ENCODE assay signal across 8 cellular contexts in the genomic region with DNA sequence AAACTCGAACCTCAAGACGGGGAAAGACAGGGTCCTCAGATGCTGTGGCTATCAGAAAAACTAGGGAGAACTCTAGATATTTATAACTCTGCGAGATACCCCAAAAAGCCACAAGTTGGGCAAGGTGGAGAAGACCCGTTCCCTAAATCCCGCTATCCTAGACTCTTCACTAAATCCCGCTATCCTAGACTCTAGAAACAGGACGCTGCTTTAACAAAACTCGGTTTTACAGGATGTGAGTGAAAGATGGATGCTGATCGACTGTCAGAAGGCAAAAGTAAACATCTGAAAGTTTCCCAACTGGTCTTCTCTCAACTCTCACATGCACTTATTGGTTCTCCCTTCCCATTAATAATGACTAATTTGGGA. TPM values are rescaled to one million over a fixed set of nuclear protein-coding genes. Genes with fewer than 3 reads are reported as not detected.
DNase-seq lines count a peak whose midpoint lies in the region; TF ChIP-seq lines count a peak whose summit lies in the region.

No MANE protein-coding gene starts in this region.

- peak overlapping the region; percentile 87; the same call in 1 of the 2 replicates for H3K4me2 ChIP-seq in MM.1S (ENCODE audit: low read depth, low read length)
- H3K4me2 ChIP-seq in mammary epithelial cell (ENCODE audit: insufficient read depth, low read depth, low read length), result peak overlapping the region; percentile 10

- H3K27me3 ChIP-seq in MM.1S (replicated peaks; ENCODE audit: insufficient read depth, low read length), result no peaks in the 10 kb centered on the region
- H3K27me3 ChIP-seq in mammary epithelial cell (ENCODE audit: insufficient read depth, low read length), result peaks cover 2% of the 10 kb centered on the region
- no peaks in the 10 kb centered on the region for H3K27me3 ChIP-seq in neuron (ENCODE audit: insufficient read depth, low read length)

- peaks cover 11% of the 10 kb centered on the region for H3K4me1 Mint-ChIP-seq in T-helper 1 cell treated with Interleukin-12 subunit alpha and Interleukin-12 subunit beta and Interleukin-4 antibody, amounts not matched to agents 30 μg/mL and 1 μg/mL, for 36 hours (ENCODE audit: low read depth)

- no peaks in the 10 kb centered on the region for H3K9me2 ChIP-seq in MM.1S (replicated peaks; ENCODE audit: insufficient read depth, low read length)

- peaks cover 3% of the 10 kb centered on the region for H3K27me3 Mint-ChIP-seq in T-helper 1 cell treated with Interleukin-12 subunit alpha and Interleukin-12 subunit beta and Interleukin-4 antibody, amounts not matched to agents 30 μg/mL and 1 μg/mL, for 36 hours (ENCODE audit: low read depth)

- H3K27ac ChIP-seq in MM.1S (ENCODE audit: low read length) (no peak overlapping the region), mammary epithelial cell (ENCODE audit: insufficient read depth, low read depth, low read length) (no peak overlapping the region)

- no peaks in the 10 kb centered on the region for H4K20me1 ChIP-seq in MM.1S (ENCODE audit: insufficient read depth, low read length)
- no peaks in the 10 kb centered on the region for H4K20me1 ChIP-seq in mammary epithelial cell (ENCODE audit: insufficient read depth, low read length)

- H3K79me2 ChIP-seq in MM.1S (ENCODE audit: low read length) (no peaks in the 10 kb centered on the region), mammary epithelial cell (ENCODE audit: insufficient read depth, low read length) (peaks cover 4% of the 10 kb centered on the region)

- DNase-seq in T-helper 1 cell, result no peak
- DNase-seq in MM.1S, result no peak
- DNase-seq in mammary epithelial cell, result no peak
- DNase-seq in NOMO-1 treated with dmso at 0.1 percent for 144 hours (lab: John Stamatoyannopoulos, UW; ENCODE audit: unreplicated experiment), result no peak
- no peak for DNase-seq in cortex of kidney (lab: John Stamatoyannopoulos, UW)
- no peak for DNase-seq in glomerular visceral epithelial cell (ENCODE audit: extremely low spot score)

- TF ChIP-seq CTCF in MM.1S (IDR thresholded peaks at IDR 0.05; ENCODE audit: low read length), result no peak
- no peak for TF ChIP-seq CTCF in mammary epithelial cell (conservative IDR thresholded peaks at IDR 0.05 in 1 of 2, IDR thresholded peaks at IDR 0.05 in 1 of 2; ENCODE audit: extremely low read depth in 1 of 2, insufficient read depth in 1 of 2, low read depth in 1 of 2, low read length in 2 of 2)

- no TSS peak for BruUV-seq in mammary epithelial cell (replicated peaks; lab: Mats Ljungman, UMichigan)

- intact Hi-C loops in mammary epithelial cell (cut with micrococcal nuclease), result loop anchor here (5.0 to 10.0 kb wide), 2 partner anchors 89 to 182 kb away; a partner anchor contains a TSS

- no peaks in the 10 kb centered on the region for H3K36me3 Mint-ChIP-seq in T-helper 1 cell treated with Interleukin-12 subunit alpha and Interleukin-12 subunit beta and Interleukin-4 antibody, amounts not matched to agents 30 μg/mL and 1 μg/mL, for 36 hours (ENCODE audit: low read depth)

- no peaks in the 10 kb centered on the region for H3K36me3 ChIP-seq in MM.1S (replicated peaks; ENCODE audit: insufficient read depth, low read length)
- no peaks in the 10 kb centered on the region for H3K36me3 ChIP-seq in mammary epithelial cell (ENCODE audit: insufficient read depth, low read length)
- no peaks in the 10 kb centered on the region for H3K36me3 ChIP-seq in neuron (ENCODE audit: insufficient read depth, low read length)

- no peak overlapping the region for H3K27ac Mint-ChIP-seq in T-helper 1 cell treated with Interleukin-12 subunit alpha and Interleukin-12 subunit beta and Interleukin-4 antibody, amounts not matched to agents 30 μg/mL and 1 μg/mL, for 36 hours

- no peaks in the 10 kb centered on the region for H3K9me3 Mint-ChIP-seq in T-helper 1 cell treated with Interleukin-12 subunit alpha and Interleukin-12 subunit beta and Interleukin-4 antibody, amounts not matched to agents 30 μg/mL and 1 μg/mL, for 36 hours

- in situ Hi-C loops in mammary epithelial cell (cut with MboI; ENCODE audit: low sequenced_read_pairs in 2 of 2), result no loop called here

- H3K9ac ChIP-seq in MM.1S (ENCODE audit: low read length), result no peak overlapping the region
- H3K9ac ChIP-seq in mammary epithelial cell (ENCODE audit: insufficient read depth, low read length), result no peak overlapping the region

- H3K9me3 ChIP-seq in MM.1S (replicated peaks; ENCODE audit: insufficient read depth, low read length) (no peaks in the 10 kb centered on the region), mammary epithelial cell (replicated peaks; ENCODE audit: insufficient read depth, low read length) (no peaks in the 10 kb centered on the region), neuron (ENCODE audit: low read length) (no peaks in the 10 kb centered on the region)

- H3K4me3 ChIP-seq in MM.1S (ENCODE audit: low read length), result peak overlapping the region; percentile 80; the same call in 1 of the 2 replicates
- no peak overlapping the region for H3K4me3 ChIP-seq in mammary epithelial cell (replicated peaks in 1 of 3; ENCODE audit: insufficient read depth in 1 of 3, low read depth in 2 of 3, low read length in 3 of 3)
- H3K4me3 ChIP-seq in neuron (ENCODE audit: low read length), result peak overlapping the region; percentile 48

- H3K4me1 ChIP-seq in MM.1S (ENCODE audit: low read length), result no peaks in the 10 kb centered on the region
- H3K4me1 ChIP-seq in mammary epithelial cell (ENCODE audit: insufficient read depth, low read length), result no peaks in the 10 kb centered on the region
- H3K4me1 ChIP-seq in neuron (ENCODE audit: insufficient read depth, low read length), result no peaks in the 10 kb centered on the region

- H3F3A ChIP-seq in MM.1S (ENCODE audit: insufficient read depth, low read length), result no peaks in the 10 kb centered on the region

- CTCF ChIA-PET in mammary epithelial cell (lab: Charles Lee; ENCODE audit: low non-redundant PET), result no interaction called here

- WGBS in mammary epithelial cell (ENCODE audit: low coverage, missing lambda C conversion rate), result 71% methylated on average over 7 of the region's 9 CpGs

- dilution Hi-C loops in mammary epithelial cell (cut with HindIII; ENCODE audit: low sequenced_read_pairs), result no loop called here

- H3K4me3 Mint-ChIP-seq in T-helper 1 cell treated with Interleukin-12 subunit alpha and Interleukin-12 subunit beta and Interleukin-4 antibody, amounts not matched to agents 30 μg/mL and 1 μg/mL, for 36 hours, result peak overlapping the region; percentile 87

- H2AFZ ChIP-seq in MM.1S (ENCODE audit: low read length) (no peak overlapping the region), mammary epithelial cell (ENCODE audit: low read depth, low read length) (no peak overlapping the region), neuron (ENCODE audit: low read depth, low read length) (no peak overlapping the region)

RNA-seq across cellular contexts. Expression of a gene that starts 0.3 kb away (rescaled TPM):
- total RNA-seq in mammary epithelial cell, result not detected
- polyA plus RNA-seq in mammary epithelial cell, result not detected
- not detected for polyA minus RNA-seq in mammary epithelial cell

RNA-seq across cellular contexts. Expression of a gene that starts 0.4 kb away (rescaled TPM):
- total RNA-seq in mammary epithelial cell, result 1 to 10 TPM; 3.8 to 5.5 TPM
- 11.3 TPM for polyA plus RNA-seq in mammary epithelial cell
- polyA minus RNA-seq in mammary epithelial cell, result not detected

Comparison
In these comparisons a context has a peak if more than half of its experiments do, and no peak if none do; other contexts are left out.
1. H3K4me3 ChIP-seq: peak in MM.1S (single experiment) and neuron (single experiment); none in mammary epithelial cell (0 of 3).